Comparison of ENCODE assay signal across 1 cellular context in genomic region chr11:19658344-19658743, GRCh38.
TF ChIP-seq lines count a peak whose summit lies in the region.

No MANE protein-coding gene starts in this region.

TF ChIP-seq in GM23338, 12 proteins besides CTCF, POLR2A, EP300 and RAD21 (continued from another document):
- TF ChIP-seq, protein P1, sequence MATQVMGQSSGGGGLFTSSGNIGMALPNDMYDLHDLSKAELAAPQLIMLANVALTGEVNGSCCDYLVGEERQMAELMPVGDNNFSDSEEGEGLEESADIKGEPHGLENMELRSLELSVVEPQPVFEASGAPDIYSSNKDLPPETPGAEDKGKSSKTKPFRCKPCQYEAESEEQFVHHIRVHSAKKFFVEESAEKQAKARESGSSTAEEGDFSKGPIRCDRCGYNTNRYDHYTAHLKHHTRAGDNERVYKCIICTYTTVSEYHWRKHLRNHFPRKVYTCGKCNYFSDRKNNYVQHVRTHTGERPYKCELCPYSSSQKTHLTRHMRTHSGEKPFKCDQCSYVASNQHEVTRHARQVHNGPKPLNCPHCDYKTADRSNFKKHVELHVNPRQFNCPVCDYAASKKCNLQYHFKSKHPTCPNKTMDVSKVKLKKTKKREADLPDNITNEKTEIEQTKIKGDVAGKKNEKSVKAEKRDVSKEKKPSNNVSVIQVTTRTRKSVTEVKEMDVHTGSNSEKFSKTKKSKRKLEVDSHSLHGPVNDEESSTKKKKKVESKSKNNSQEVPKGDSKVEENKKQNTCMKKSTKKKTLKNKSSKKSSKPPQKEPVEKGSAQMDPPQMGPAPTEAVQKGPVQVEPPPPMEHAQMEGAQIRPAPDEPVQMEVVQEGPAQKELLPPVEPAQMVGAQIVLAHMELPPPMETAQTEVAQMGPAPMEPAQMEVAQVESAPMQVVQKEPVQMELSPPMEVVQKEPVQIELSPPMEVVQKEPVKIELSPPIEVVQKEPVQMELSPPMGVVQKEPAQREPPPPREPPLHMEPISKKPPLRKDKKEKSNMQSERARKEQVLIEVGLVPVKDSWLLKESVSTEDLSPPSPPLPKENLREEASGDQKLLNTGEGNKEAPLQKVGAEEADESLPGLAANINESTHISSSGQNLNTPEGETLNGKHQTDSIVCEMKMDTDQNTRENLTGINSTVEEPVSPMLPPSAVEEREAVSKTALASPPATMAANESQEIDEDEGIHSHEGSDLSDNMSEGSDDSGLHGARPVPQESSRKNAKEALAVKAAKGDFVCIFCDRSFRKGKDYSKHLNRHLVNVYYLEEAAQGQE (IDR thresholded peaks at IDR 0.05; ENCODE audit: unreplicated experiment), result no peak
- TF ChIP-seq ZNF331 (CRISPR knock-in tag; IDR thresholded peaks at IDR 0.05; ENCODE audit: low read depth) (no peak), CREB1 (CRISPR knock-in tag; IDR thresholded peaks at IDR 0.05; ENCODE audit: low read depth) (no peak)
